Comparison of ENCODE assay signal across 22 cellular contexts in genomic region chr1:228996286-228996685, GRCh38.
"Had no signal": no experiment of that assay in that cellular context is flagged by ENCODE, and none has a peak within 500 bp of the region (broad histone marks: within the 10 kb centered on the region; RNA-seq: fewer than 3 reads in every experiment).

No MANE protein-coding gene starts in this region.

- DNase-seq: activated CD4-positive, alpha-beta T cell treated with anti-CD3 and anti-CD28 coated beads for 4 hours; activated CD8-positive, alpha-beta memory T cell treated with anti-CD3 and anti-CD28 coated beads, Interleukin-2, amount 50 U/mL, for 4 hours; activated CD8-positive, alpha-beta T cell treated with anti-CD3 and anti-CD28 coated beads for 36 hours; activated gamma-delta T cell treated with Interleukin-2 at 50 U/mL for 16 hours; activated naive CD4-positive, alpha-beta T cell treated with anti-CD3 and anti-CD28 coated beads, Interleukin-2, amount 10 ng/mL, durations not matched to agents 7 days and 5 days; activated naive CD8-positive, alpha-beta T cell treated with anti-CD3 and anti-CD28 coated beads for 36 hours; activated T-cell treated with anti-CD3 and anti-CD28 coated beads, Interleukin-2, amount 50 U/mL, for 72 hours; caudate nucleus; KG1; NCI-H1048; NCI-H1694; NCI-H2029; NCI-H2107; NCI-H2171 treated with DMSO at 0.1 percent for 48 hours; NCI-H226; NCI-H510A treated with DMSO at 0.1 percent for 48 hours; NCI-H69; NK-92 treated with Interleukin-12 subunit alpha and Interleukin-12 subunit beta, amount 100 ng/mL, for 24 hours; Peyer's patch; SHP77 had no signal

- H3K36me3 ChIP-seq: Peyer's patch, SJSA1 had no signal

- H3K9me3 ChIP-seq: Peyer's patch, SJSA1 had no signal

- H3K27me3 ChIP-seq: Peyer's patch, SJSA1 had no signal

- H3K4me3 ChIP-seq: Peyer's patch, SJSA1 had no signal

- H3K4me1 ChIP-seq: Peyer's patch, SJSA1 had no signal

- ATAC-seq: activated CD4-positive, CD25-positive, alpha-beta regulatory T cell treated with anti-CD3 and anti-CD28 coated beads, Interleukin-2, amount 50 U/mL, for 24 hours; activated CD8-positive, alpha-beta T cell treated with anti-CD3 and anti-CD28 coated beads for 36 hours; activated T-cell treated with anti-CD3 and anti-CD28 coated beads, Interleukin-2, amount 50 U/mL, for 72 hours had no signal

- H3K27ac ChIP-seq: Peyer's patch, SJSA1 had no signal
